8 cellular contexts compared by ENCODE assay signal in genomic region chr1:243421784-243422183, GRCh38.
DNase-seq lines count a peak whose midpoint lies in the region; ATAC-seq, FAIRE-seq and TF ChIP-seq lines count a peak whose summit lies in the region.

No MANE protein-coding gene starts in this region.

- H3K9me3 Mint-ChIP-seq in GM23338: no peaks in the 10 kb centered on the region

- 0 out of 2 replicates have a peak overlapping the region, but pooled peaks have one; percentile 8 for H2AFZ ChIP-seq in GM23338

- DNase-seq in ELR (ENCODE audit: low read depth) (peak; percentile 64), GM23338 (ENCODE audit: low spot score) (peak; percentile 55), NCI-H1092 treated with DMSO at 0.1 percent for 48 hours (lab: John Stamatoyannopoulos, UW) (peak; percentile 90), dermis blood vessel endothelial cell (peak; percentile 5), occipital lobe (lab: John Stamatoyannopoulos, UW) (peak; percentile 69), urothelium cell line (ENCODE audit: low spot score) (peak; percentile 83), SKM-1 (lab: John Stamatoyannopoulos, UW; ENCODE audit: unreplicated experiment) (no peak)

- no peak overlapping the region for H3K27ac ChIP-seq in GM23338 (ENCODE audit: low read depth)
- peak overlapping the region; percentile 88 for H3K27ac ChIP-seq in VCaP

- 0 out of 2 replicates have a peak overlapping the region, but pooled peaks have one; percentile 17 for H3K4me2 ChIP-seq in GM23338

- H3K79me2 ChIP-seq in GM23338 (replicated peaks; ENCODE audit: insufficient read depth): no peaks in the 10 kb centered on the region

- no peak for TF ChIP-seq CTCF in GM23338 (conservative IDR thresholded peaks at IDR 0.05; ENCODE audit: low read depth in 2 of 2)
- no peak for TF ChIP-seq CTCF in VCaP (conservative IDR thresholded peaks at IDR 0.05)

- H3K4me3 ChIP-seq in GM23338: no peak overlapping the region

- no peak for FAIRE-seq in urothelium cell line (lab: Jason Lieb, UNC)

- no peaks in the 10 kb centered on the region for H3K36me3 ChIP-seq in GM23338 (ENCODE audit: insufficient read depth)

- no peaks in the 10 kb centered on the region for H3K27me3 Mint-ChIP-seq in GM23338 (ENCODE audit: insufficient read depth, low read depth, poor library complexity)

- ATAC-seq in GM23338: peak; percentile 98

- no peaks in the 10 kb centered on the region for H3K36me3 Mint-ChIP-seq in GM23338 (ENCODE audit: low read depth)

- peak overlapping the region; percentile 53 for H3K27ac Mint-ChIP-seq in GM23338

- no peak overlapping the region for H3K4me3 Mint-ChIP-seq in GM23338

- H3K4me1 ChIP-seq in GM23338 (ENCODE audit: insufficient read depth): peaks cover 15% of the 10 kb centered on the region

- no peaks in the 10 kb centered on the region for H3K27me3 ChIP-seq in GM23338 (ENCODE audit: insufficient read depth)

- H3K9me2 ChIP-seq in GM23338 (ENCODE audit: insufficient read depth): no peaks in the 10 kb centered on the region

- H3F3A ChIP-seq in GM23338 (replicated peaks; ENCODE audit: low read depth): no peaks in the 10 kb centered on the region

- H3K4me1 Mint-ChIP-seq in GM23338: peaks cover 23% of the 10 kb centered on the region

- H4K20me1 ChIP-seq in GM23338 (replicated peaks; ENCODE audit: insufficient read depth): no peaks in the 10 kb centered on the region

TF ChIP-seq in GM23338, 12 proteins besides CTCF, POLR2A, EP300 and RAD21:
- TF ChIP-seq NANOG (IDR thresholded peaks at IDR 0.05; ENCODE audit: borderline replicate concordance) (no peak), POLR2AphosphoS5 (IDR thresholded peaks at IDR 0.05; ENCODE audit: low read depth) (no peak)
